ENCODE assay signal across 9 cellular contexts in genomic region chr14:60204104-60204842, GRCh38. TPM values are rescaled to one million over a fixed set of nuclear protein-coding genes. Genes with fewer than 3 reads are reported as not detected.
DNase-seq lines count a peak whose midpoint lies in the region; ATAC-seq, FAIRE-seq and TF ChIP-seq lines count a peak whose summit lies in the region.
"Had no signal": no experiment of that assay in that cellular context is flagged by ENCODE, and none has a peak within 500 bp of the region (broad histone marks: within the 10 kb centered on the region; RNA-seq: fewer than 3 reads in every experiment).

No MANE protein-coding gene starts in this region.

- no peak overlapping the region for H3K4me3 ChIP-seq in sigmoid colon
- H3K4me3 ChIP-seq: suprapubic skin had no signal

- peak; percentile 84 for FAIRE-seq in HTR-8/SVneo (lab: Jason Lieb, UNC)

- no peak overlapping the region for H3K27ac ChIP-seq in sigmoid colon
- H3K27ac ChIP-seq: suprapubic skin had no signal

- no peak for TF ChIP-seq EP300 in sigmoid colon (IDR thresholded peaks at IDR 0.05)

- 12 to 43% methylated on average over 8 of the region's 8 CpGs for WGBS in sigmoid colon, 2 donors

- H3K9me3 ChIP-seq in sigmoid colon: peaks cover 0 to 3% (median 0%) of the 10 kb centered on the region in 4 donors
- H3K9me3 ChIP-seq: suprapubic skin had no signal

- peak; percentile 77 for ATAC-seq in HG02571 (IDR thresholded peaks at IDR 0.05; ENCODE audit: unreplicated experiment)

- H3K27me3 ChIP-seq in sigmoid colon: no peaks in the 10 kb centered on the region
- H3K27me3 ChIP-seq: suprapubic skin had no signal

- H3K36me3 ChIP-seq in sigmoid colon: no peaks in the 10 kb centered on the region
- H3K36me3 ChIP-seq: suprapubic skin had no signal

- DNase-seq in HTR-8/SVneo (ENCODE audit: insufficient read length, low spot score) (no peak), left kidney (ENCODE audit: low read depth, low spot score) (peak; percentile 46), pons (ENCODE audit: low spot score) (no peak), posterior cingulate gyrus (no peak), sigmoid colon (no peak)
- no peak for DNase-seq in stimulated activated naive CD4-positive, alpha-beta T cell (lab: John Stamatoyannopoulos, UW)

- TF ChIP-seq CTCF in sigmoid colon (IDR thresholded peaks at IDR 0.05): no peak

- no peaks in the 10 kb centered on the region for H3K4me1 ChIP-seq in sigmoid colon

- peak; percentile 14 for TF ChIP-seq POLR2A in GM18951 (IDR thresholded peaks at IDR 0.05; ENCODE audit: extremely low read depth, insufficient read depth, insufficient read length)
- no peak for TF ChIP-seq POLR2A in sigmoid colon (IDR thresholded peaks at IDR 0.05)

- intact Hi-C loops in posterior cingulate gyrus (cut with DNase I) (no loop called here), sigmoid colon (cut with DNase I) (no loop called here)

- in situ Hi-C loops in GM18951 (cut with MboI; ENCODE audit: low sequenced_read_pairs, unreplicated experiment): no loop called here

RNA-seq across cellular contexts. Expression of gene DHRS7, which starts 39.1 kb away (rescaled TPM):
- total RNA-seq in sigmoid colon: 10 to 100 TPM; 43.7 to 70.9 (median 59.7) TPM
- 10 to 100 TPM; 18.0 to 49.2 (median 22.7) TPM for polyA plus RNA-seq in sigmoid colon

RNA-seq across cellular contexts. Expression of gene PPM1A, which starts 44.7 kb away (rescaled TPM):
- 10 to 100 TPM; 39.2 to 60.9 (median 54.1) TPM for total RNA-seq in sigmoid colon
- 100 to 1,000 TPM in 1 of 3 donors, 10 to 100 TPM in 2; 34.9 to 116 (median 88.9) TPM for polyA plus RNA-seq in sigmoid colon
